In the genomic region with DNA sequence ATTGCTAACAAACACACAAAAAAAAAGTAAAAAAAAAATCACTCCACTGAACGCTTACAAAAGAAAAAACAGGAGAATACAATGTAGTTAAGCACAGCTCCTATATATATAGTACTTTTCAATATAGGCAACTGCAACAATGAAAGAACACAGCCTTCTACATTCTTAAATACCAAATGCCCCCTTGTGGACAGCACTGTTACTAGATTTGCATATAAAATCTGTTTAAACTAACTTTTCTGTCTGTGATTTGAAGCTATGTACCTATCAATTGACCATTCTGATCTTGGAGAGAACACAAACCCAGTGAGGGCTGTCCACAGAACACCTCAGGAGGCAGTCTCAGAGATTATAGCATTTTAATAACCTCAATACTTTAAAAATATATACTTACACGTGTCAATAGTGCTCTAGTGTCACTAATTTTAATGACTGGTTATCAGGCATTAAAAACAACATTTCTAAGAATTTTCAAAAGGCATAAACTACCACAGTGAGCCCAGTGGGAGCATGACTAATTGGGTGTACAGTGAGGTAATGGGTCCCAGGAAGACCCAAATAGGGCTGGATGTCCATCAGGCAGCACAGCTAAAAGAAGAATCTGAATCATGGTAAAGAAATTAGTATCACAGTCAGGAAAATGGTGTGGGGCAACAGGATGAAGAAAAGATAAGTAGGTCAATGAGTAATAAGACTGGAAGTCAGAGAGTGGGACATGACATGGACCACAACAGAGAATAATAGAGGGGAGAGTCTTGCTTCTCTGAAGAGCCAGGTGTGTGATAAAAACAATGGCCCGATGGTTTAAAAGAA, we compare ENCODE assay signal across 8 cellular contexts. TPM values are rescaled to one million over a fixed set of nuclear protein-coding genes. Genes with fewer than 3 reads are reported as not detected.
DNase-seq lines count a peak whose midpoint lies in the region; ATAC-seq and TF ChIP-seq lines count a peak whose summit lies in the region.

No MANE protein-coding gene starts in this region.

- no peak overlapping the region for H2AK5ac ChIP-seq in mesenchymal stem cell (ENCODE audit: low read length, severe bottlenecking)

- H3K4ac ChIP-seq in mesenchymal stem cell (ENCODE audit: low read depth in 1 of 2, low read length in 2 of 2): no peak overlapping the region

- no peaks in the 10 kb centered on the region for H3K36me3 Mint-ChIP-seq in effector memory CD8-positive, alpha-beta T cell (ENCODE audit: insufficient read depth)
- H3K36me3 Mint-ChIP-seq in natural killer cell: no peaks in the 10 kb centered on the region

- no peak overlapping the region for H3K4me3 Mint-ChIP-seq in effector memory CD8-positive, alpha-beta T cell
- no peak overlapping the region for H3K4me3 Mint-ChIP-seq in natural killer cell

- H3K4me1 Mint-ChIP-seq in effector memory CD8-positive, alpha-beta T cell (ENCODE audit: low read depth in 2 of 2): no peaks in the 10 kb centered on the region
- no peaks in the 10 kb centered on the region for H3K4me1 Mint-ChIP-seq in natural killer cell

- H3K4me3 ChIP-seq in mesenchymal stem cell (ENCODE audit: insufficient read depth in 1 of 2, low read depth in 1 of 2, low read length in 2 of 2): no peak overlapping the region

- no peak overlapping the region for H3K18ac ChIP-seq in mesenchymal stem cell (ENCODE audit: low read depth in 1 of 2, low read length in 2 of 2)

- peak overlapping the region; percentile 66 for H3K9ac ChIP-seq in mesenchymal stem cell (ENCODE audit: low read length)

- no peaks in the 10 kb centered on the region for H3K27me3 ChIP-seq in mesenchymal stem cell (ENCODE audit: control insufficient read depth in 1 of 2, insufficient read depth in 1 of 2, low read length in 2 of 2)

- peaks cover 0 to 3% of the 10 kb centered on the region in 2 donors for H3K9me3 Mint-ChIP-seq in effector memory CD8-positive, alpha-beta T cell
- no peaks in the 10 kb centered on the region for H3K9me3 Mint-ChIP-seq in natural killer cell

- no peak overlapping the region for H2BK120ac ChIP-seq in mesenchymal stem cell (ENCODE audit: low read depth, low read length)

- no peak overlapping the region for H2BK12ac ChIP-seq in mesenchymal stem cell (ENCODE audit: low read length in 2 of 2)

- ATAC-seq in HG02610 (IDR thresholded peaks at IDR 0.05; ENCODE audit: unreplicated experiment): peak; percentile 53
- no peak for ATAC-seq in effector memory CD8-positive, alpha-beta T cell (replicated peaks)
- ATAC-seq in natural killer cell: no peak

- 100% methylated on average over 1 of the region's 3 CpGs for WGBS in mesenchymal stem cell

- no peaks in the 10 kb centered on the region for H3K4me1 ChIP-seq in mesenchymal stem cell (ENCODE audit: control insufficient read depth, insufficient read depth, low read depth, low read length)

- POLR2A ChIA-PET in GM10248 (lab: Yijun Ruan, JAX): no interaction called here

- H3K79me1 ChIP-seq in mesenchymal stem cell (replicated peaks; ENCODE audit: low read length, poor library complexity, severe bottlenecking): no peaks in the 10 kb centered on the region

- H4K91ac ChIP-seq in mesenchymal stem cell (ENCODE audit: low read length): no peak overlapping the region

- H3K27ac ChIP-seq in C4-2B (no peak overlapping the region), mesenchymal stem cell (ENCODE audit: low read length, poor library complexity, severe bottlenecking) (no peak overlapping the region)

- no peak overlapping the region for H2BK5ac ChIP-seq in mesenchymal stem cell (ENCODE audit: low read depth, low read length, poor library complexity, severe bottlenecking)

- peak; percentile 80 for DNase-seq in NCI-H82 (lab: John Stamatoyannopoulos, UW)
- DNase-seq in cerebellum (ENCODE audit: low spot score): peak; percentile 5
- DNase-seq in mesenchymal stem cell: peak; percentile 60
- DNase-seq in effector memory CD8-positive, alpha-beta T cell: no peak
- no peak for DNase-seq in natural killer cell
- DNase-seq in GM10248 (ENCODE audit: extremely low spot score): no peak

- no peaks in the 10 kb centered on the region for H3K9me3 ChIP-seq in mesenchymal stem cell (ENCODE audit: control insufficient read depth, low read length)

- no peak overlapping the region for H3K23ac ChIP-seq in mesenchymal stem cell (ENCODE audit: low read length in 2 of 2)

- no peak overlapping the region for H4K8ac ChIP-seq in mesenchymal stem cell (ENCODE audit: low read length)

- no peak overlapping the region for H2BK15ac ChIP-seq in mesenchymal stem cell (ENCODE audit: low read depth, poor library complexity, severe bottlenecking)

- intact Hi-C loops in natural killer cell (cut with micrococcal nuclease): no loop called here

- H3K27ac Mint-ChIP-seq in effector memory CD8-positive, alpha-beta T cell: no peak overlapping the region
- H3K27ac Mint-ChIP-seq in natural killer cell: no peak overlapping the region

- no peak overlapping the region for H3K4me2 ChIP-seq in mesenchymal stem cell (ENCODE audit: low read length, poor library complexity, severe bottlenecking)

- no peak overlapping the region for H3K14ac ChIP-seq in mesenchymal stem cell (ENCODE audit: low read length in 2 of 2)

- CTCF ChIA-PET in GM10248 (lab: Yijun Ruan, JAX): interaction anchor here (1.0 to 6.2 kb wide), 9 partner anchors 9 to 304 kb away, joined by 3 to 31 read pairs (median 4); no protein-coding TSS in a partner anchor

- H3K36me3 ChIP-seq in mesenchymal stem cell (ENCODE audit: control insufficient read depth in 1 of 2, insufficient read depth in 2 of 2, low read depth in 1 of 2, low read length in 2 of 2): no peaks in the 10 kb centered on the region

- H2AFZ ChIP-seq in mesenchymal stem cell (ENCODE audit: low read depth, low read length): no peak overlapping the region

- H3K27me3 Mint-ChIP-seq in effector memory CD8-positive, alpha-beta T cell: no peaks in the 10 kb centered on the region
- H3K27me3 Mint-ChIP-seq in natural killer cell (ENCODE audit: low read depth in 2 of 2): peaks cover 0 to 4% of the 10 kb centered on the region in 2 donors

- TF ChIP-seq CTCF in C4-2B (conservative IDR thresholded peaks at IDR 0.05) (peak; percentile 64), natural killer cell (IDR thresholded peaks at IDR 0.05) (no peak), GM10248 (IDR thresholded peaks at IDR 0.05; ENCODE audit: control extremely low read depth, extremely low read depth, low read depth, missing control alignments) (no peak)

RNA-seq across cellular contexts. Expression of a gene that starts 22.2 kb away (rescaled TPM):
- total RNA-seq in cerebellum: 4.9 TPM
- polyA plus RNA-seq in mesenchymal stem cell (2013, experiment 1 of 2): 1.9 TPM
- 1.4 TPM for polyA plus RNA-seq in mesenchymal stem cell (2013, experiment 2 of 2)
- not detected for total RNA-seq in natural killer cell

Comparison
In these comparisons a context has a peak if more than half of its experiments do, and no peak if none do; other contexts are left out.
1. DNase-seq: peak in NCI-H82 (single experiment), cerebellum (single experiment) and mesenchymal stem cell (single experiment); none in effector memory CD8-positive, alpha-beta T cell (0 of 3), natural killer cell (single experiment) and GM10248 (single experiment).